In the genomic region with DNA sequence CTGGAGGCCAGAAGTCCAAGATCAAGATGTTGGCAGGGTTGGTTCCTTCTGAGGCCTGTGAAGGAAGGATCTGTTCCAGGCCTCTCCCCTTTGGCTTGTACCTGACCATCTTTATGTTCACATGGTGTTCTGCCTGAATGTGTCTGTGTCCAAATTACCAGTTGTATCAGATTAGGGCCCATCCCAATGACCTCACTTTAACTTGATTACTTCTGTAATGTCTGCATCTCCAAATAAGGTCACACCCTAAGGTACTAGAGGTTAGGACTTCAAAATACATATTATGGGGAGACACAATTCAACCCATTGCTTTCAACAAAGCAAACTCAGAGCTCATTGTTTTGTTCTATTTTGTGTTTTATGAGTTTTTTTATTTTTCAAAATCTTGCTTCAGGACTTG, we compare ENCODE assay signal across 24 cellular contexts.
DNase-seq lines count a peak whose midpoint lies in the region; ATAC-seq, FAIRE-seq and TF ChIP-seq lines count a peak whose summit lies in the region.
"Had no signal": no experiment of that assay in that cellular context is flagged by ENCODE, and none has a peak within 500 bp of the region (broad histone marks: within the 10 kb centered on the region; RNA-seq: fewer than 3 reads in every experiment).

No MANE protein-coding gene starts in this region.

- no peak overlapping the region for H3K27ac ChIP-seq in K562 (ENCODE audit: extremely low read depth, low read depth, low read length)
- H3K27ac ChIP-seq: BLaER1, Peyer's patch had no signal

- peaks cover 65% of the 10 kb centered on the region for H3K4me1 Mint-ChIP-seq in activated T-cell treated with anti-CD3 and anti-CD28 coated beads, Interleukin-2, amount 50 U/mL, for 24 hours (ENCODE audit: low read depth)
- H3K4me1 Mint-ChIP-seq: GM23338 had no signal

- POLR2A ChIA-PET in K562 (lab: Yijun Ruan, JAX) = interaction anchor here (0.7 to 0.8 kb wide), 3 partner anchors 22 to 763 kb away, joined by 3 read pairs; no protein-coding TSS in a partner anchor

- H3K9me3 Mint-ChIP-seq in activated T-cell treated with anti-CD3 and anti-CD28 coated beads, Interleukin-2, amount 50 U/mL, for 24 hours = peaks cover 6% of the 10 kb centered on the region

- peak overlapping the region; percentile 27 for H3K27ac Mint-ChIP-seq in activated T-cell treated with anti-CD3 and anti-CD28 coated beads, Interleukin-2, amount 50 U/mL, for 24 hours
- H3K27ac Mint-ChIP-seq: GM23338, H9 had no signal

- TF ChIP-seq POLR2A in K562 (conservative IDR thresholded peaks at IDR 0.05) = no peak

- no peak for TF ChIP-seq EP300 in K562 (IDR thresholded peaks at IDR 0.05; ENCODE audit: low read length)

- no peaks in the 10 kb centered on the region for H3K79me2 ChIP-seq in K562 (ENCODE audit: control insufficient read depth, insufficient read depth, low read length)

- no peak for FAIRE-seq in K562 (lab: Jason Lieb, UNC)
- FAIRE-seq: HTR-8/SVneo had no signal

- intact Hi-C loops in K562 (cut with micrococcal nuclease) = no loop called here

- no peak overlapping the region; the same call in 1 of the 2 replicates for H2AFZ ChIP-seq in K562 (ENCODE audit: low read depth, low read length)
- H2AFZ ChIP-seq: GM23338 had no signal

- no peak for DNase-seq in activated T-cell treated with anti-CD3 and anti-CD28 coated beads, Interleukin-2, amount 50 U/mL, for 24 hours
- no peak for DNase-seq in activated T-cell treated with anti-CD3 and anti-CD28 coated beads, Interleukin-2, amount 50 U/mL, for 1 hour
- DNase-seq in LNCaP clone FGC (ENCODE audit: low read depth) (peak; percentile 8), K562 (ENCODE audit: extremely low read depth in 1 of 4, low spot score in 3 of 4) (no peak), NCI-H1092 (lab: John Stamatoyannopoulos, UW) (no peak), NCI-H1417 (lab: John Stamatoyannopoulos, UW) (no peak)
- DNase-seq: CD4-positive, CD25-positive, alpha-beta regulatory T cell; DMS153; H9; KBM-7; MM.1S; NCI-H1417 treated with DMSO at 0.1 percent for 48 hours; NCI-H1694 treated with DMSO at 0.1 percent for 48 hours; NCI-H2081; NCI-H2227 treated with DMSO at 0.1 percent for 48 hours; NCI-H510A; NCI-H69; OCI-M1; Peyer's patch; SHP77 treated with DMSO at 0.1 percent for 48 hours had no signal

- in situ Hi-C loops in K562 (cut with MboI) = loop anchor here (5.0 to 10.0 kb wide), 3 partner anchors 75 to 228 kb away; a partner anchor contains a TSS

- no TSS peak for BruUV-seq in K562 (replicated peaks; lab: Mats Ljungman, UMichigan)

- TF ChIP-seq RAD21 in K562 (CRISPR knock-in tag; conservative IDR thresholded peaks at IDR 0.05 in 1 of 2, IDR thresholded peaks at IDR 0.05 in 1 of 2) = no peak

- ATAC-seq in K562 (no peak), GM18519 (IDR thresholded peaks at IDR 0.05; ENCODE audit: low FRiP score, unreplicated experiment) (no peak)
- ATAC-seq: GM23338 had no signal

- CTCF ChIA-PET in K562 (lab: Yijun Ruan, JAX; ENCODE audit: low intra/inter-chr PET ratio) = no interaction called here

- H4K20me1 ChIP-seq in K562 (replicated peaks; ENCODE audit: control insufficient read depth, insufficient read depth, low read length) = no peaks in the 10 kb centered on the region
- H4K20me1 ChIP-seq: BLaER1 had no signal

- H3K4me3 Mint-ChIP-seq in activated T-cell treated with anti-CD3 and anti-CD28 coated beads, Interleukin-2, amount 50 U/mL, for 24 hours = no peak overlapping the region
- H3K4me3 Mint-ChIP-seq: CD4-positive, CD25-positive, alpha-beta regulatory T cell; GM23338; H9 had no signal

- no peak overlapping the region for H3K4me2 ChIP-seq in K562 (ENCODE audit: insufficient read depth, low read length)
- H3K4me2 ChIP-seq: BLaER1, GM23338 had no signal

- H3K27me3 ChIP-seq in K562 (ENCODE audit: control insufficient read depth in 2 of 2, insufficient read depth in 2 of 2, low read length in 2 of 2) = no peaks in the 10 kb centered on the region
- H3K27me3 ChIP-seq: BLaER1, Peyer's patch had no signal

- H3K4me1 ChIP-seq in K562 (replicated peaks in 1 of 2; ENCODE audit: control insufficient read depth in 2 of 2, insufficient read depth in 2 of 2, low read length in 2 of 2) = peaks cover 0 to 7% of the 10 kb centered on the region in 2 experiments; a peak in 2 of 5 replicates
- H3K4me1 ChIP-seq: Peyer's patch had no signal

- H3K27me3 Mint-ChIP-seq in activated T-cell treated with anti-CD3 and anti-CD28 coated beads, Interleukin-2, amount 50 U/mL, for 24 hours = no peaks in the 10 kb centered on the region
- H3K27me3 Mint-ChIP-seq: CD4-positive, CD25-positive, alpha-beta regulatory T cell had no signal

- no peaks in the 10 kb centered on the region; the same call in 1 of the 2 replicates for H3K9me3 ChIP-seq in K562 (replicated peaks; ENCODE audit: control insufficient read depth, insufficient read depth, low read depth, low read length)
- H3K9me3 ChIP-seq: Peyer's patch had no signal

- H3K4me3 ChIP-seq in LNCaP clone FGC (ENCODE audit: low read depth, low read length) = no peak overlapping the region
- H3K4me3 ChIP-seq in K562 = no peak overlapping the region
- H3K4me3 ChIP-seq: BLaER1, GM23338, Peyer's patch had no signal

- no peak for TF ChIP-seq CTCF in LNCaP clone FGC (IDR thresholded peaks at IDR 0.05; ENCODE audit: control insufficient read depth, extremely low read depth, insufficient read depth)
- TF ChIP-seq CTCF in K562 (IDR thresholded peaks at IDR 0.05 in 2 of 3, conservative IDR thresholded peaks at IDR 0.05 in 1 of 3; ENCODE audit: insufficient read depth in 2 of 3, low read depth in 1 of 3, low read length in 3 of 3) = no peak

- peaks cover 13% of the 10 kb centered on the region for H3K36me3 Mint-ChIP-seq in activated T-cell treated with anti-CD3 and anti-CD28 coated beads, Interleukin-2, amount 50 U/mL, for 24 hours (ENCODE audit: low read depth)
- H3K36me3 Mint-ChIP-seq: CD4-positive, CD25-positive, alpha-beta regulatory T cell had no signal

- H3K9ac ChIP-seq in K562 (ENCODE audit: insufficient read depth in 1 of 2, low read depth in 2 of 2, low read length in 2 of 2) = no peak overlapping the region
- H3K9ac ChIP-seq: BLaER1 had no signal

- no peaks in the 10 kb centered on the region for H3K36me3 ChIP-seq in K562 (ENCODE audit: control insufficient read depth, insufficient read depth, low read length)
- H3K36me3 ChIP-seq: BLaER1, Peyer's patch had no signal

- no peaks in the 10 kb centered on the region for H3K9me1 ChIP-seq in K562 (ENCODE audit: control insufficient read depth, insufficient read depth, low read length)

TF ChIP-seq in K562, 482 proteins besides CTCF, POLR2A, EP300 and RAD21 (continues in another document):
- TF ChIP-seq ZNF175 (CRISPR knock-in tag; IDR thresholded peaks at IDR 0.05; ENCODE audit: low read depth) = peak; percentile 49; the same call in 1 of the 2 replicates
- TF ChIP-seq BRCA1 (IDR thresholded peaks at IDR 0.05) = no peak
- no peak for TF ChIP-seq BRCA1 (CRISPR knock-in tag; IDR thresholded peaks at IDR 0.05)
- TF ChIP-seq, protein P1, sequence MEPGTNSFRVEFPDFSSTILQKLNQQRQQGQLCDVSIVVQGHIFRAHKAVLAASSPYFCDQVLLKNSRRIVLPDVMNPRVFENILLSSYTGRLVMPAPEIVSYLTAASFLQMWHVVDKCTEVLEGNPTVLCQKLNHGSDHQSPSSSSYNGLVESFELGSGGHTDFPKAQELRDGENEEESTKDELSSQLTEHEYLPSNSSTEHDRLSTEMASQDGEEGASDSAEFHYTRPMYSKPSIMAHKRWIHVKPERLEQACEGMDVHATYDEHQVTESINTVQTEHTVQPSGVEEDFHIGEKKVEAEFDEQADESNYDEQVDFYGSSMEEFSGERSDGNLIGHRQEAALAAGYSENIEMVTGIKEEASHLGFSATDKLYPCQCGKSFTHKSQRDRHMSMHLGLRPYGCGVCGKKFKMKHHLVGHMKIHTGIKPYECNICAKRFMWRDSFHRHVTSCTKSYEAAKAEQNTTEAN (CRISPR knock-in tag; IDR thresholded peaks at IDR 0.05) = no peak
- TF ChIP-seq, protein P2, sequence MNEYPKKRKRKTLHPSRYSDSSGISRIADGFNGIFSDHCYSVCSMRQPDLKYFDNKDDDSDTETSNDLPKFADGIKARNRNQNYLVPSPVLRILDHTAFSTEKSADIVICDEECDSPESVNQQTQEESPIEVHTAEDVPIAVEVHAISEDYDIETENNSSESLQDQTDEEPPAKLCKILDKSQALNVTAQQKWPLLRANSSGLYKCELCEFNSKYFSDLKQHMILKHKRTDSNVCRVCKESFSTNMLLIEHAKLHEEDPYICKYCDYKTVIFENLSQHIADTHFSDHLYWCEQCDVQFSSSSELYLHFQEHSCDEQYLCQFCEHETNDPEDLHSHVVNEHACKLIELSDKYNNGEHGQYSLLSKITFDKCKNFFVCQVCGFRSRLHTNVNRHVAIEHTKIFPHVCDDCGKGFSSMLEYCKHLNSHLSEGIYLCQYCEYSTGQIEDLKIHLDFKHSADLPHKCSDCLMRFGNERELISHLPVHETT (CRISPR knock-in tag; conservative IDR thresholded peaks at IDR 0.05 in 1 of 2, IDR thresholded peaks at IDR 0.05 in 1 of 2) = 0 out of 4 replicates have a peak, but pooled peaks of 1 of the 2 experiments have one; percentile 33
- TF ChIP-seq BACH1 (tag; IDR thresholded peaks at IDR 0.05) = peak; percentile 59; the same call in 1 of the 2 replicates
- TF ChIP-seq ATF7 (IDR thresholded peaks at IDR 0.05) = peak; percentile 79; the same call in 1 of the 2 replicates
- TF ChIP-seq SRF (CRISPR knock-in tag; IDR thresholded peaks at IDR 0.05) = peak in 1 of 2 experiments; percentile 88; a peak in 2 of 4 replicates
- TF ChIP-seq NR2C2 (CRISPR knock-in tag; IDR thresholded peaks at IDR 0.05) = no peak
- TF ChIP-seq NR2C2 (tag; IDR thresholded peaks at IDR 0.05) = peak; percentile 56
- 0 out of 2 replicates have a peak, but pooled peaks have one; percentile 9 for TF ChIP-seq FOSL1 (tag; conservative IDR thresholded peaks at IDR 0.05)
- 0 out of 2 replicates have a peak, but pooled peaks have one; percentile 5 for TF ChIP-seq JUND (IDR thresholded peaks at IDR 0.05; ENCODE audit: borderline replicate concordance, low read depth, low read length)
- 0 out of 3 replicates have a peak, but pooled peaks have one; percentile 26 for TF ChIP-seq JUND (tag; IDR thresholded peaks at IDR 0.05; ENCODE audit: borderline replicate concordance, low read depth, low read length)
- TF ChIP-seq CTBP1 (IDR thresholded peaks at IDR 0.05; ENCODE audit: borderline replicate concordance) = peak; percentile 33
